8 cellular contexts compared by ENCODE assay signal in genomic region chr12:51028126-51028810, GRCh38. TPM values are rescaled to one million over a fixed set of nuclear protein-coding genes. Genes with fewer than 3 reads are reported as not detected.
DNase-seq lines count a peak whose midpoint lies in the region; ATAC-seq and TF ChIP-seq lines count a peak whose summit lies in the region.

No MANE protein-coding gene starts in this region.

- TF ChIP-seq CTCF in GM20000 (IDR thresholded peaks at IDR 0.05; ENCODE audit: extremely low read depth, missing control alignments), result peak; percentile 18

- peak; percentile 74 for DNase-seq in Ammon's horn (ENCODE audit: low spot score)
- DNase-seq in GM20000 (ENCODE audit: low spot score), result peak; percentile 19
- peak; percentile 16 to 80 for DNase-seq in NCI-H524 (lab: John Stamatoyannopoulos, UW)
- peak; percentile 68 for DNase-seq in kidney tubule cell (ENCODE audit: low spot score)
- DNase-seq in occipital lobe (lab: John Stamatoyannopoulos, UW), result no peak

- peak overlapping the region; percentile 43 for H3K4me3 Mint-ChIP-seq in activated T-helper 17 cell treated with anti-CD3 and anti-CD28 coated beads, Interleukin-2, amount 50 U/mL, for 72 hours

- H3K9me3 Mint-ChIP-seq in activated T-helper 17 cell treated with anti-CD3 and anti-CD28 coated beads, Interleukin-2, amount 50 U/mL, for 72 hours, result no peaks in the 10 kb centered on the region

- peak overlapping the region; percentile 13 for H3K27ac Mint-ChIP-seq in activated T-helper 17 cell treated with anti-CD3 and anti-CD28 coated beads, Interleukin-2, amount 50 U/mL, for 72 hours

- peaks cover 9% of the 10 kb centered on the region for H3K4me1 Mint-ChIP-seq in activated T-helper 17 cell treated with anti-CD3 and anti-CD28 coated beads, Interleukin-2, amount 50 U/mL, for 72 hours

- peaks cover 4% of the 10 kb centered on the region for H3K27me3 Mint-ChIP-seq in activated T-helper 17 cell treated with anti-CD3 and anti-CD28 coated beads, Interleukin-2, amount 50 U/mL, for 72 hours

- ATAC-seq in activated T-helper 17 cell treated with anti-CD3 and anti-CD28 coated beads, Interleukin-2, amount 50 U/mL, for 72 hours (replicated peaks), result no peak
- no peak for ATAC-seq in GM19023 (IDR thresholded peaks at IDR 0.05; ENCODE audit: unreplicated experiment)
- ATAC-seq in GM21528 (IDR thresholded peaks at IDR 0.05; ENCODE audit: low FRiP score, unreplicated experiment), result no peak

- H3K36me3 Mint-ChIP-seq in activated T-helper 17 cell treated with anti-CD3 and anti-CD28 coated beads, Interleukin-2, amount 50 U/mL, for 72 hours (ENCODE audit: low read depth), result peaks cover 15% of the 10 kb centered on the region

RNA-seq across cellular contexts. Expression of gene SLC11A2, which starts 2.1 kb away (rescaled TPM):
- 10 to 100 TPM; 51.8 to 56.3 TPM for total RNA-seq in activated T-helper 17 cell treated with anti-CD3 and anti-CD28 coated beads, Interleukin-2, amount 50 U/mL, for 72 hours
- 96.7 TPM for total RNA-seq in occipital lobe

RNA-seq across cellular contexts. Expression of gene LETMD1, which starts 19.9 kb away (rescaled TPM):
- total RNA-seq in activated T-helper 17 cell treated with anti-CD3 and anti-CD28 coated beads, Interleukin-2, amount 50 U/mL, for 72 hours, result 10 to 100 TPM; 74.8 to 90.2 TPM
- total RNA-seq in occipital lobe, result 56.8 TPM

RNA-seq across cellular contexts. Expression of gene CSRNP2, which starts 55.1 kb away (rescaled TPM):
- 10 to 100 TPM; 14.4 to 16.1 TPM for total RNA-seq in activated T-helper 17 cell treated with anti-CD3 and anti-CD28 coated beads, Interleukin-2, amount 50 U/mL, for 72 hours
- 69.6 TPM for total RNA-seq in occipital lobe
